Comparison of ENCODE assay signal across 8 cellular contexts in genomic region chr18:61333746-61334490, GRCh38. TPM values are rescaled to one million over a fixed set of nuclear protein-coding genes. Genes with fewer than 3 reads are reported as not detected.
DNase-seq lines count a peak whose midpoint lies in the region; ATAC-seq and TF ChIP-seq lines count a peak whose summit lies in the region.
"Had no signal": no experiment of that assay in that cellular context is flagged by ENCODE, and none has a peak within 500 bp of the region (broad histone marks: within the 10 kb centered on the region; RNA-seq: fewer than 3 reads in every experiment).

No MANE protein-coding gene starts in this region.

- no peak for ATAC-seq in GM18505 (IDR thresholded peaks at IDR 0.05; ENCODE audit: unreplicated experiment)

- H3K27me3 ChIP-seq in kidney epithelial cell (ENCODE audit: control insufficient read depth, insufficient read depth, low read length): peaks cover 23% of the 10 kb centered on the region

- no peaks in the 10 kb centered on the region for H3K36me3 ChIP-seq in kidney epithelial cell (ENCODE audit: control insufficient read depth, insufficient read depth, low read length)

- DNase-seq in NCI-H146 treated with DMSO at 0.1 percent for 48 hours (lab: John Stamatoyannopoulos, UW; ENCODE audit: unreplicated experiment): peak; percentile 44
- DNase-seq in kidney epithelial cell (ENCODE audit: low read depth): no peak
- DNase-seq in COLO668 (lab: John Stamatoyannopoulos, UW; ENCODE audit: unreplicated experiment): no peak
- DNase-seq in HuH-7.5 (ENCODE audit: low spot score): no peak
- DNase-seq: Kasumi-1 had no signal

- TF ChIP-seq POLR2A in GM18505 (IDR thresholded peaks at IDR 0.05; ENCODE audit: borderline replicate concordance, extremely low read depth, insufficient read depth, insufficient read length): no peak

- TF ChIP-seq CTCF in kidney epithelial cell (IDR thresholded peaks at IDR 0.05; ENCODE audit: insufficient read depth, low read length, poor library complexity, severe bottlenecking): peak; percentile 3

- H3K4me3 ChIP-seq in kidney epithelial cell (ENCODE audit: low read depth, low read length): peak overlapping the region; percentile 48

- H3K27ac ChIP-seq in cingulate gyrus (ENCODE audit: low read depth, low read length): peak overlapping the region; percentile 96
- peak overlapping the region; percentile 98 for H3K27ac ChIP-seq in temporal lobe (ENCODE audit: low read depth, low read length)

RNA-seq across cellular contexts. Expression of gene CDH20, which starts 0.7 kb away (rescaled TPM):
- not detected in 2 replicates for total RNA-seq in kidney epithelial cell
- total RNA-seq in temporal lobe: 5.9 TPM
